23 cellular contexts compared by ENCODE assay signal in genomic region chr7:134667899-134668298, GRCh38. TPM values are rescaled to one million over a fixed set of nuclear protein-coding genes. Genes with fewer than 3 reads are reported as not detected.
DNase-seq lines count a peak whose midpoint lies in the region; ATAC-seq and TF ChIP-seq lines count a peak whose summit lies in the region.
"Had no signal": no experiment of that assay in that cellular context is flagged by ENCODE, and none has a peak within 500 bp of the region (broad histone marks: within the 10 kb centered on the region; RNA-seq: fewer than 3 reads in every experiment).

No MANE protein-coding gene starts in this region.

- CTCF ChIA-PET in CD4-positive, alpha-beta T cell (lab: Charles Lee) = interaction anchor here (1.2 to 4.5 kb wide), 3 partner anchors 21 to 43 kb away, joined by 3 to 31 read pairs (median 14); partner anchors contain the start of gene BPGM
- CTCF ChIA-PET in CD8-positive, alpha-beta memory T cell (lab: Charles Lee) = interaction anchor here (1.9 kb wide), 1 partner anchor 23 kb away, joined by 10 read pairs; no protein-coding TSS in a partner anchor

- H3K4me3 Mint-ChIP-seq in CD4-positive, alpha-beta T cell = peak overlapping the region; percentile 54
- H3K4me3 Mint-ChIP-seq in CD8-positive, alpha-beta memory T cell = no peak overlapping the region
- H3K4me3 Mint-ChIP-seq in activated naive CD8-positive, alpha-beta T cell treated with anti-CD3 and anti-CD28 coated beads, Interleukin-2, amount 50 U/mL, for 24 hours = no peak overlapping the region
- no peak overlapping the region for H3K4me3 Mint-ChIP-seq in natural killer cell
- H3K4me3 Mint-ChIP-seq: activated naive CD4-positive, alpha-beta T cell treated with anti-CD3 and anti-CD28 coated beads, Interleukin-2, amount 10 ng/mL, durations not matched to agents 7 days and 5 days had no signal

- H3K27me3 ChIP-seq in CD4-positive, alpha-beta T cell (ENCODE audit: control insufficient read depth, insufficient read depth, low read length) = no peaks in the 10 kb centered on the region
- H3K27me3 ChIP-seq in CD8-positive, alpha-beta memory T cell (ENCODE audit: insufficient read depth, low read length, poor library complexity, severe bottlenecking) = no peaks in the 10 kb centered on the region
- H3K27me3 ChIP-seq in upper lobe of left lung = no peaks in the 10 kb centered on the region
- H3K27me3 ChIP-seq: MG63 had no signal

- peaks cover 68% of the 10 kb centered on the region for H3K4me1 Mint-ChIP-seq in CD4-positive, alpha-beta T cell (ENCODE audit: low read depth)
- peaks cover 37 to 52% (median 46%) of the 10 kb centered on the region in 3 donors for H3K4me1 Mint-ChIP-seq in CD8-positive, alpha-beta memory T cell
- H3K4me1 Mint-ChIP-seq in activated naive CD8-positive, alpha-beta T cell treated with anti-CD3 and anti-CD28 coated beads, Interleukin-2, amount 50 U/mL, for 24 hours = peaks cover 54% of the 10 kb centered on the region
- H3K4me1 Mint-ChIP-seq in natural killer cell = peaks cover 61 to 62% of the 10 kb centered on the region in 2 donors

- no peaks in the 10 kb centered on the region for H3K27me3 Mint-ChIP-seq in CD4-positive, alpha-beta T cell
- no peaks in the 10 kb centered on the region for H3K27me3 Mint-ChIP-seq in CD8-positive, alpha-beta memory T cell
- H3K27me3 Mint-ChIP-seq in activated naive CD8-positive, alpha-beta T cell treated with anti-CD3 and anti-CD28 coated beads, Interleukin-2, amount 50 U/mL, for 24 hours = no peaks in the 10 kb centered on the region
- H3K27me3 Mint-ChIP-seq in natural killer cell (ENCODE audit: low read depth in 2 of 2) = no peaks in the 10 kb centered on the region
- H3K27me3 Mint-ChIP-seq: activated naive CD4-positive, alpha-beta T cell treated with anti-CD3 and anti-CD28 coated beads, Interleukin-2, amount 10 ng/mL, durations not matched to agents 7 days and 5 days had no signal

- no peaks in the 10 kb centered on the region for H3K36me3 ChIP-seq in CD8-positive, alpha-beta memory T cell (ENCODE audit: insufficient read depth, low read length)
- H3K36me3 ChIP-seq in upper lobe of left lung = peaks cover 0 to 6% (median 1%) of the 10 kb centered on the region in 4 donors
- H3K36me3 ChIP-seq: MG63, thoracic aorta had no signal

- TF ChIP-seq CTCF in CD4-positive, alpha-beta T cell (IDR thresholded peaks at IDR 0.05) = no peak
- TF ChIP-seq CTCF in natural killer cell (IDR thresholded peaks at IDR 0.05) (no peak), upper lobe of left lung (IDR thresholded peaks at IDR 0.05) (no peak)

- H3K27ac ChIP-seq in CD4-positive, alpha-beta T cell (ENCODE audit: low read depth, low read length) = peak overlapping the region; percentile 87
- H3K27ac ChIP-seq in CD8-positive, alpha-beta memory T cell (ENCODE audit: low read depth, low read length) = no peak overlapping the region
- no peak overlapping the region for H3K27ac ChIP-seq in upper lobe of left lung
- H3K27ac ChIP-seq: thoracic aorta had no signal

- no peak for TF ChIP-seq POLR2A in upper lobe of left lung (IDR thresholded peaks at IDR 0.05)

- WGBS in upper lobe of left lung, 2 donors = 92 to 100% methylated on average over 1 of the region's 1 CpG

- H3K4me3 ChIP-seq in CD8-positive, alpha-beta memory T cell (ENCODE audit: low read length) = no peak overlapping the region
- H3K4me3 ChIP-seq in upper lobe of left lung = no peak overlapping the region
- H3K4me3 ChIP-seq: K562, MG63, thoracic aorta had no signal

- H3K27ac Mint-ChIP-seq in CD4-positive, alpha-beta T cell = peak overlapping the region; percentile 89
- H3K27ac Mint-ChIP-seq in CD8-positive, alpha-beta memory T cell = peak overlapping the region in 6 of 8 donors; percentile 72 to 100 (median 92)
- H3K27ac Mint-ChIP-seq in activated naive CD8-positive, alpha-beta T cell treated with anti-CD3 and anti-CD28 coated beads, Interleukin-2, amount 50 U/mL, for 24 hours = peak overlapping the region; percentile 54
- H3K27ac Mint-ChIP-seq in natural killer cell = peak overlapping the region; percentile 90 to 95
- H3K27ac Mint-ChIP-seq: activated naive CD4-positive, alpha-beta T cell treated with anti-CD3 and anti-CD28 coated beads, Interleukin-2, amount 10 ng/mL, durations not matched to agents 7 days and 5 days had no signal

- TF ChIP-seq EP300 in upper lobe of left lung (IDR thresholded peaks at IDR 0.05) = no peak

- no peak for ATAC-seq in CD4-positive, alpha-beta T cell (ENCODE audit: poor library complexity)
- ATAC-seq in activated naive CD8-positive, alpha-beta T cell treated with anti-CD3 and anti-CD28 coated beads, Interleukin-2, amount 50 U/mL, for 24 hours = peak; percentile 80
- ATAC-seq in natural killer cell = peak in 1 of 3 donors; percentile 51
- ATAC-seq in Right ventricle myocardium inferior = no peak
- ATAC-seq in upper lobe of left lung (ENCODE audit: low FRiP score in 2 of 2) = no peak
- ATAC-seq in GM18858 (IDR thresholded peaks at IDR 0.05; ENCODE audit: unreplicated experiment) = no peak
- ATAC-seq: esophagus mucosa, K562, left colon had no signal

- no peaks in the 10 kb centered on the region for H3K9me3 ChIP-seq in CD4-positive, alpha-beta T cell (ENCODE audit: control insufficient read depth, low read length)
- H3K9me3 ChIP-seq in CD8-positive, alpha-beta memory T cell (ENCODE audit: low read length) = no peaks in the 10 kb centered on the region
- H3K9me3 ChIP-seq in upper lobe of left lung = no peaks in the 10 kb centered on the region
- H3K9me3 ChIP-seq: MG63, thoracic aorta had no signal

- no peak for DNase-seq in CD4-positive, alpha-beta T cell
- no peak for DNase-seq in CD8-positive, alpha-beta memory T cell
- no peak for DNase-seq in activated naive CD8-positive, alpha-beta T cell treated with anti-CD3 and anti-CD28 coated beads, Interleukin-2, amount 50 U/mL, for 24 hours
- DNase-seq in natural killer cell (no peak), Right ventricle myocardium inferior (ENCODE audit: missing footprints) (no peak), upper lobe of left lung (no peak)
- DNase-seq: activated CD4-positive, alpha-beta T cell treated with anti-CD3 and anti-CD28 coated beads, Interleukin-2, amount 50 U/mL, for 48 hours; activated naive CD4-positive, alpha-beta T cell treated with anti-CD3 and anti-CD28 coated beads, Interleukin-2, amount 10 ng/mL, durations not matched to agents 7 days and 5 days; foreskin melanocyte; left colon; mesendoderm; MG63; NCI-H1417; NCI-H2081 treated with DMSO at 0.1 percent for 48 hours; NCI-H774; occipital lobe; Right ventricle myocardium superior; stimulated activated CD4-positive, alpha-beta T cell treated with anti-CD3 and anti-CD28 coated beads, Interleukin-2, amount 100 ng/mL, for 24 hours; T-helper 9 cell had no signal

- POLR2A ChIA-PET in CD4-positive, alpha-beta T cell (lab: Charles Lee) = interaction anchor here (2.1 to 6.3 kb wide), 3 partner anchors 10 to 318 kb away, joined by 8 to 105 read pairs (median 8); partner anchors contain the start of genes AGBL3 and BPGM
- POLR2A ChIA-PET in CD8-positive, alpha-beta memory T cell (lab: Charles Lee) = interaction anchor here (2.1 kb wide), 1 partner anchor 22 kb away, joined by 7 read pairs; the partner anchor contains the start of gene BPGM

- intact Hi-C loops in CD4-positive, alpha-beta T cell (cut with DNase I, micrococcal nuclease) = loop anchor here in 1 of 2 experiments (2.0 kb wide), 1 partner anchor 15 kb away; no protein-coding TSS in a partner anchor
- intact Hi-C loops in natural killer cell (cut with micrococcal nuclease) (loop anchor here (2.0 to 5.0 kb wide), 2 partner anchors 21 to 36 kb away; partner anchors contain the start of gene BPGM), Right ventricle myocardium inferior (cut with DNase I) (no loop called here)

- H3K9me3 Mint-ChIP-seq in CD4-positive, alpha-beta T cell = no peaks in the 10 kb centered on the region
- H3K9me3 Mint-ChIP-seq in CD8-positive, alpha-beta memory T cell = peaks cover 0 to 2% (median 0%) of the 10 kb centered on the region in 5 donors
- H3K9me3 Mint-ChIP-seq in activated naive CD8-positive, alpha-beta T cell treated with anti-CD3 and anti-CD28 coated beads, Interleukin-2, amount 50 U/mL, for 24 hours = no peaks in the 10 kb centered on the region
- H3K9me3 Mint-ChIP-seq in natural killer cell = peaks cover 0 to 5% of the 10 kb centered on the region in 2 donors
- H3K9me3 Mint-ChIP-seq: activated naive CD4-positive, alpha-beta T cell treated with anti-CD3 and anti-CD28 coated beads, Interleukin-2, amount 10 ng/mL, durations not matched to agents 7 days and 5 days had no signal

- peaks cover 26% of the 10 kb centered on the region for H3K4me1 ChIP-seq in CD8-positive, alpha-beta memory T cell (ENCODE audit: insufficient read depth, low read length)
- H3K4me1 ChIP-seq in upper lobe of left lung = peaks cover 9 to 24% (median 16%) of the 10 kb centered on the region in 4 donors

- H3K36me3 Mint-ChIP-seq in CD4-positive, alpha-beta T cell (ENCODE audit: low read depth) = peaks cover 56% of the 10 kb centered on the region
- peaks cover 14 to 34% (median 28%) of the 10 kb centered on the region in 3 donors for H3K36me3 Mint-ChIP-seq in CD8-positive, alpha-beta memory T cell
- H3K36me3 Mint-ChIP-seq in activated naive CD8-positive, alpha-beta T cell treated with anti-CD3 and anti-CD28 coated beads, Interleukin-2, amount 50 U/mL, for 24 hours (ENCODE audit: low read depth) = peaks cover 28% of the 10 kb centered on the region
- H3K36me3 Mint-ChIP-seq in natural killer cell = peaks cover 17% of the 10 kb centered on the region

RNA-seq across cellular contexts. Expression of gene BPGM, which starts 21.2 kb away (rescaled TPM):
- 10 to 100 TPM; 46.3 to 46.6 TPM for total RNA-seq in CD4-positive, alpha-beta T cell
- 10 to 100 TPM; 25.4 to 27.1 TPM for total RNA-seq in CD8-positive, alpha-beta memory T cell
- polyA plus RNA-seq in CD8-positive, alpha-beta memory T cell = 26.8 TPM
- total RNA-seq in natural killer cell = 10 to 100 TPM; 30.0 to 39.1 (median 31.4) TPM
- 14.0 TPM for total RNA-seq in Right ventricle myocardium inferior
- 10 to 100 TPM in 5 of 6 donors, 1 to 10 TPM in 1; 9.5 to 30.7 (median 14.3) TPM for total RNA-seq in upper lobe of left lung
